16 cellular contexts compared by ENCODE assay signal in the genomic region with DNA sequence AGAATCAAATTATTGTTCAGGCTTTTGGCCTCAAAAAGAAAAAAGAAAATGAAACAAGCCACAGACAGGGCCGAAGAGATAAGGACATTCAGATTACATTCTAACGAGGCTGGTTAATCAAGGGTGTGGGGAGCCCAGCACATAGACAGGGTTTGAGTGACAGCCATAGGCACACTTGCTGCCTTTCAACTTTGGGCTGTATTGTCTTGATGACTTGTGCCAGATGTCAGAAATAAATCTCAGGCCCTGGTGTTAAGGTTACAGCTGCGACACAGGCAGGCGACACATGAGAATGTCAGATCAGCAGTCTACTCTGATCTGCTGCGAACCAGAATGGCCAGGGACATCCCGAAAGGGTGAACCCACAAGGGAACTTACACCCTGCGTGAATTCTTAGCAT.
DNase-seq lines count a peak whose midpoint lies in the region; ATAC-seq and TF ChIP-seq lines count a peak whose summit lies in the region.
"Had no signal": no experiment of that assay in that cellular context is flagged by ENCODE, and none has a peak within 500 bp of the region (broad histone marks: within the 10 kb centered on the region; RNA-seq: fewer than 3 reads in every experiment).

No MANE protein-coding gene starts in this region.

- H3K4me1 Mint-ChIP-seq in glutamatergic neuron (ENCODE audit: low read depth, unreplicated experiment) (peaks cover 41% of the 10 kb centered on the region), nephron progenitor cell (peaks cover 30% of the 10 kb centered on the region)
- H3K4me1 Mint-ChIP-seq: IgD-negative memory B cell had no signal

- H3K9me3 ChIP-seq in right atrium auricular region = no peaks in the 10 kb centered on the region
- H3K9me3 ChIP-seq: BLaER1 treated with 17β-estradiol and CSF1 and Interleukin-3, amounts not matched to agents 10 nM and 100 nM had no signal

- H3K27me3 ChIP-seq in right atrium auricular region = no peaks in the 10 kb centered on the region
- H3K27me3 ChIP-seq: BLaER1 treated with 17β-estradiol and CSF1 and Interleukin-3, amounts not matched to agents 10 nM and 100 nM had no signal

- peak overlapping the region; percentile 26 for H3K27ac Mint-ChIP-seq in glutamatergic neuron (ENCODE audit: unreplicated experiment)
- peak overlapping the region; percentile 85 for H3K27ac Mint-ChIP-seq in nephron progenitor cell
- H3K27ac Mint-ChIP-seq: IgD-negative memory B cell had no signal

- ATAC-seq in Right ventricle myocardium superior (ENCODE audit: poor library complexity) (peak; percentile 75), HG02973 (IDR thresholded peaks at IDR 0.05; ENCODE audit: unreplicated experiment) (no peak)

- H3K4me3 Mint-ChIP-seq in glutamatergic neuron (ENCODE audit: unreplicated experiment) (no peak overlapping the region), nephron progenitor cell (peak overlapping the region; percentile 70)
- H3K4me3 Mint-ChIP-seq: IgD-negative memory B cell had no signal

- H3K9me3 Mint-ChIP-seq in glutamatergic neuron (ENCODE audit: unreplicated experiment) = peaks cover 2% of the 10 kb centered on the region
- peaks cover 3% of the 10 kb centered on the region for H3K9me3 Mint-ChIP-seq in nephron progenitor cell

- H3K27ac ChIP-seq in right atrium auricular region = peak overlapping the region in 1 of 2 donors; percentile 7
- H3K27ac ChIP-seq: BLaER1 treated with 17β-estradiol and CSF1 and Interleukin-3, amounts not matched to agents 10 nM and 100 nM had no signal

- H3K4me3 ChIP-seq in right atrium auricular region = no peak overlapping the region
- H3K4me3 ChIP-seq: BLaER1 treated with 17β-estradiol and CSF1 and Interleukin-3, amounts not matched to agents 10 nM and 100 nM had no signal

- no peak for TF ChIP-seq CTCF in right atrium auricular region (IDR thresholded peaks at IDR 0.05)
- TF ChIP-seq CTCF in glutamatergic neuron (IDR thresholded peaks at IDR 0.05; ENCODE audit: partially characterized antibody, unreplicated experiment) = no peak
- TF ChIP-seq CTCF in nephron progenitor cell (IDR thresholded peaks at IDR 0.05) = no peak

- H3K36me3 Mint-ChIP-seq in glutamatergic neuron (ENCODE audit: unreplicated experiment) = no peaks in the 10 kb centered on the region
- no peaks in the 10 kb centered on the region for H3K36me3 Mint-ChIP-seq in nephron progenitor cell (ENCODE audit: low read depth)
- H3K36me3 Mint-ChIP-seq: IgD-negative memory B cell had no signal

- H3K27me3 Mint-ChIP-seq in glutamatergic neuron (ENCODE audit: unreplicated experiment) (no peaks in the 10 kb centered on the region), nephron progenitor cell (ENCODE audit: low read depth, poor library complexity) (peaks cover 6% of the 10 kb centered on the region)
- H3K27me3 Mint-ChIP-seq: IgD-negative memory B cell had no signal

- H3K4me1 ChIP-seq in right atrium auricular region = no peaks in the 10 kb centered on the region
- H3K4me1 ChIP-seq: BLaER1 treated with 17β-estradiol and CSF1 and Interleukin-3, amounts not matched to agents 10 nM and 100 nM had no signal

- no peaks in the 10 kb centered on the region for H3K36me3 ChIP-seq in right atrium auricular region
- H3K36me3 ChIP-seq: BLaER1 treated with 17β-estradiol and CSF1 and Interleukin-3, amounts not matched to agents 10 nM and 100 nM had no signal

- DNase-seq in Right ventricle myocardium superior (no peak), right atrium auricular region (ENCODE audit: low spot score) (no peak), glutamatergic neuron (no peak), nephron progenitor cell (peak; percentile 18), COLO668 (lab: John Stamatoyannopoulos, UW; ENCODE audit: unreplicated experiment) (no peak), NCI-H146 (lab: John Stamatoyannopoulos, UW) (no peak), mucosa of gallbladder (ENCODE audit: low spot score) (no peak)
- DNase-seq: DMS153, EL, NCI-H1436, NCI-H2081, NCI-H526 treated with DMSO at 0.1 percent for 48 hours, SHP77 treated with DMSO at 0.1 percent for 48 hours had no signal

- intact Hi-C loops in Right ventricle myocardium superior (cut with DNase I) = no loop called here
